In genomic region chr17:81711814-81712467, GRCh38 we compare ENCODE assay signal across 1 cellular context.
TF ChIP-seq lines count a peak whose summit lies in the region.

Gene SLC25A10, plus strand, starts transcription at chr17:81712284. Its CDS starts 143 bp downstream, at chr17:81712427.

TF ChIP-seq in HepG2, 621 proteins besides CTCF, POLR2A, EP300 and RAD21 (continued from another document and continues in another):
- TF ChIP-seq ZNF142 (CRISPR knock-in tag; IDR thresholded peaks at IDR 0.05) (peak; percentile 95), ZMYM2 (CRISPR knock-in tag; IDR thresholded peaks at IDR 0.05) (no peak), ZNF773 (CRISPR knock-in tag; IDR thresholded peaks at IDR 0.05; ENCODE audit: borderline replicate concordance) (peak; percentile 99), BHLHE40 (IDR thresholded peaks at IDR 0.05; ENCODE audit: low read length) (peak; percentile 90), POLR2AphosphoS5 (IDR thresholded peaks at IDR 0.05; ENCODE audit: low read depth, low read length) (no peak; the same call in 1 of the 2 replicates), ZNF841 (CRISPR knock-in tag; IDR thresholded peaks at IDR 0.05; ENCODE audit: borderline replicate concordance) (peak; percentile 97), ZNF510 (CRISPR knock-in tag; IDR thresholded peaks at IDR 0.05; ENCODE audit: low read depth) (peak; percentile 78; the same call in 1 of the 2 replicates), FOXK1 (CRISPR knock-in tag; IDR thresholded peaks at IDR 0.05; ENCODE audit: borderline replicate concordance, low read depth) (peak; percentile 83), ATF2 (CRISPR knock-in tag; IDR thresholded peaks at IDR 0.05) (peak; percentile 92), RBAK (CRISPR knock-in tag; IDR thresholded peaks at IDR 0.05) (no peak), SIN3B (IDR thresholded peaks at IDR 0.05; ENCODE audit: low read length) (0 out of 2 replicates have a peak, but pooled peaks have one; percentile 8), ZSCAN25 (CRISPR knock-in tag; IDR thresholded peaks at IDR 0.05) (peak; percentile 87), ZNF576 (CRISPR knock-in tag; IDR thresholded peaks at IDR 0.05) (peak; percentile 95), CREBL2 (CRISPR knock-in tag; IDR thresholded peaks at IDR 0.05; ENCODE audit: borderline replicate concordance) (peak; percentile 93; the same call in 1 of the 2 replicates), ZNF121 (CRISPR knock-in tag; IDR thresholded peaks at IDR 0.05) (no peak; the same call in 1 of the 2 replicates), ZNF777 (CRISPR knock-in tag; IDR thresholded peaks at IDR 0.05) (peak; percentile 78), ELF3 (CRISPR knock-in tag; IDR thresholded peaks at IDR 0.05) (peak; percentile 95), AHR (CRISPR knock-in tag; IDR thresholded peaks at IDR 0.05) (peak; percentile 99; the same call in 1 of the 2 replicates), ATF6 (CRISPR knock-in tag; conservative IDR thresholded peaks at IDR 0.05) (peak; percentile 84; the same call in 1 of the 2 replicates), GZF1 (CRISPR knock-in tag; IDR thresholded peaks at IDR 0.05) (peak; percentile 90), ZNF615 (CRISPR knock-in tag; IDR thresholded peaks at IDR 0.05; ENCODE audit: borderline replicate concordance) (no peak), PATZ1 (CRISPR knock-in tag; IDR thresholded peaks at IDR 0.05) (peak; percentile 98), ZNF878 (CRISPR knock-in tag; IDR thresholded peaks at IDR 0.05) (peak; percentile 99), MATR3 (CRISPR knock-in tag; IDR thresholded peaks at IDR 0.05) (no peak), USF2 (IDR thresholded peaks at IDR 0.05; ENCODE audit: low read depth, low read length) (peak; percentile 77), USF2 (CRISPR knock-in tag; IDR thresholded peaks at IDR 0.05; ENCODE audit: borderline replicate concordance) (peak; percentile 50; the same call in 1 of the 2 replicates), ZSCAN30 (CRISPR knock-in tag; IDR thresholded peaks at IDR 0.05) (0 out of 2 replicates have a peak, but pooled peaks have one; percentile 85), CENPT (CRISPR knock-in tag; IDR thresholded peaks at IDR 0.05; ENCODE audit: low read depth) (peak; percentile 98), ZFP41 (CRISPR knock-in tag; IDR thresholded peaks at IDR 0.05; ENCODE audit: borderline replicate concordance) (peak; percentile 99), ZNF275 (CRISPR knock-in tag; IDR thresholded peaks at IDR 0.05; ENCODE audit: borderline replicate concordance) (peak; percentile 82), MED13 (CRISPR knock-in tag; IDR thresholded peaks at IDR 0.05) (peak; percentile 95; the same call in 1 of the 2 replicates), FOSL2 (CRISPR knock-in tag; IDR thresholded peaks at IDR 0.05) (peak; percentile 97), AKAP8 (CRISPR knock-in tag; IDR thresholded peaks at IDR 0.05) (peak; percentile 98), ZNF558 (CRISPR knock-in tag; IDR thresholded peaks at IDR 0.05; ENCODE audit: borderline replicate concordance) (peak; percentile 100; the same call in 1 of the 2 replicates), TAF1 (CRISPR knock-in tag; IDR thresholded peaks at IDR 0.05) (peak; percentile 65; the same call in 1 of the 2 replicates), ZNF569 (CRISPR knock-in tag; IDR thresholded peaks at IDR 0.05; ENCODE audit: borderline replicate concordance) (no peak), HOXA5 (CRISPR knock-in tag; IDR thresholded peaks at IDR 0.05) (peak; percentile 99), PCBP1 (IDR thresholded peaks at IDR 0.05; ENCODE audit: borderline replicate concordance, low read depth, low read length) (no peak), PREB (CRISPR knock-in tag; IDR thresholded peaks at IDR 0.05) (peak; percentile 91), ZNF839 (CRISPR knock-in tag; IDR thresholded peaks at IDR 0.05; ENCODE audit: borderline replicate concordance) (peak; percentile 93), PHF21A (CRISPR knock-in tag; IDR thresholded peaks at IDR 0.05) (peak; percentile 90), ZNF672 (CRISPR knock-in tag; IDR thresholded peaks at IDR 0.05) (peak; percentile 88; the same call in 1 of the 2 replicates), GABPA (IDR thresholded peaks at IDR 0.05; ENCODE audit: low read depth, low read length) (no peak), GABPA (CRISPR knock-in tag; IDR thresholded peaks at IDR 0.05; ENCODE audit: low read depth) (no peak), STAT5B (CRISPR knock-in tag; IDR thresholded peaks at IDR 0.05) (peak; percentile 91), SOX6 (IDR thresholded peaks at IDR 0.05) (no peak), SOX6 (CRISPR knock-in tag; IDR thresholded peaks at IDR 0.05) (peak; percentile 81), AGO1 (IDR thresholded peaks at IDR 0.05; ENCODE audit: low read depth, low read length, poor library complexity, severe bottlenecking) (peak; percentile 96), ZNF564 (CRISPR knock-in tag; IDR thresholded peaks at IDR 0.05) (peak; percentile 97), CAMTA2 (CRISPR knock-in tag; IDR thresholded peaks at IDR 0.05; ENCODE audit: borderline replicate concordance) (peak; percentile 87; the same call in 1 of the 2 replicates), SMAD3 (CRISPR knock-in tag; IDR thresholded peaks at IDR 0.05) (peak; percentile 97)
